Comparison of ENCODE assay signal across 18 cellular contexts in genomic region chr4:88928852-88929251, GRCh38.
DNase-seq lines count a peak whose midpoint lies in the region; ATAC-seq and TF ChIP-seq lines count a peak whose summit lies in the region.
"Had no signal": no experiment of that assay in that cellular context is flagged by ENCODE, and none has a peak within 500 bp of the region (broad histone marks: within the 10 kb centered on the region; RNA-seq: fewer than 3 reads in every experiment).

No MANE protein-coding gene starts in this region.

- ATAC-seq in HG02938 (IDR thresholded peaks at IDR 0.05; ENCODE audit: unreplicated experiment) (peak; percentile 44), T-helper 17 cell (no peak)
- ATAC-seq in activated T-cell treated with anti-CD3 and anti-CD28 coated beads, Interleukin-2, amount 50 U/mL, for 72 hours (replicated peaks in 1 of 2), result no peak

- H3K4me2 ChIP-seq in trophoblast cell (ENCODE audit: low read length), result no peak overlapping the region
- no peak overlapping the region for H3K4me2 ChIP-seq in H9 (ENCODE audit: insufficient read depth, insufficient read length, low read length)

- H3K27ac ChIP-seq in trophoblast cell (ENCODE audit: low read depth, low read length) (no peak overlapping the region), H9 (ENCODE audit: insufficient read length, low read depth, low read length) (no peak overlapping the region)
- H3K27ac ChIP-seq: 22Rv1 had no signal

- H3K14ac ChIP-seq in trophoblast cell (ENCODE audit: low read length), result no peak overlapping the region
- no peak overlapping the region for H3K14ac ChIP-seq in H9 (ENCODE audit: insufficient read depth, low read length)

- H4K5ac ChIP-seq in H9 (ENCODE audit: insufficient read length, low read depth, low read length), result no peak overlapping the region

- WGBS in trophoblast cell (ENCODE audit: extremely low coverage, insufficient coverage, insufficient read length), result no CpG with 5 or more reads among the region's 1 CpG
- no CpG with 5 or more reads among the region's 1 CpG for whole genome bisulfite sequencing in H9 (ENCODE audit: extremely low coverage, insufficient read length, low lambda C conversion rate)

- H2BK120ac ChIP-seq in trophoblast cell (ENCODE audit: insufficient read depth, low read length, poor library complexity) (no peak overlapping the region), H9 (ENCODE audit: low read depth, low read length, poor library complexity, severe bottlenecking) (no peak overlapping the region)

- H3K27me3 Mint-ChIP-seq in T-helper 1 cell treated with Interleukin-12 subunit alpha and Interleukin-12 subunit beta and Interleukin-4 antibody, amounts not matched to agents 30 μg/mL and 1 μg/mL, for 36 hours (ENCODE audit: low read depth), result no peaks in the 10 kb centered on the region
- no peaks in the 10 kb centered on the region for H3K27me3 Mint-ChIP-seq in T-helper 17 cell
- no peaks in the 10 kb centered on the region for H3K27me3 Mint-ChIP-seq in activated T-cell treated with anti-CD3 and anti-CD28 coated beads, Interleukin-2, amount 50 U/mL, for 72 hours (ENCODE audit: low read depth)
- H3K27me3 Mint-ChIP-seq in H9 (ENCODE audit: low read depth), result no peaks in the 10 kb centered on the region

- no peak overlapping the region for H3K4ac ChIP-seq in trophoblast cell (ENCODE audit: low read depth, low read length)
- H3K4ac ChIP-seq in H9 (ENCODE audit: low read depth, low read length), result no peak overlapping the region

- H4K20me1 ChIP-seq in H9 (ENCODE audit: control insufficient read depth, insufficient read depth, insufficient read length), result no peaks in the 10 kb centered on the region

- H3K4me1 ChIP-seq in trophoblast cell (ENCODE audit: control insufficient read depth in 1 of 2, insufficient read depth in 2 of 2, low read length in 2 of 2) (no peaks in the 10 kb centered on the region), H9 (ENCODE audit: insufficient read depth, low read length) (no peaks in the 10 kb centered on the region)

- H3K27ac Mint-ChIP-seq in T-helper 1 cell treated with Interleukin-12 subunit alpha and Interleukin-12 subunit beta and Interleukin-4 antibody, amounts not matched to agents 30 μg/mL and 1 μg/mL, for 36 hours, result no peak overlapping the region
- H3K27ac Mint-ChIP-seq in T-helper 17 cell (no peak overlapping the region), H9 (no peak overlapping the region)
- no peak overlapping the region for H3K27ac Mint-ChIP-seq in activated T-cell treated with anti-CD3 and anti-CD28 coated beads, Interleukin-2, amount 50 U/mL, for 72 hours
- H3K27ac Mint-ChIP-seq: CD14-positive monocyte had no signal

- no peak overlapping the region for H3K4me3 ChIP-seq in trophoblast cell (ENCODE audit: low read depth, low read length)

- H3K9ac ChIP-seq in trophoblast cell (ENCODE audit: low read length) (no peak overlapping the region), H9 (ENCODE audit: extremely low read depth, insufficient read length, low read length) (no peak overlapping the region)

- H3K23me2 ChIP-seq in H9 (ENCODE audit: insufficient read length, low read depth, low read length, poor library complexity, severe bottlenecking), result no peaks in the 10 kb centered on the region

- H2AK5ac ChIP-seq in trophoblast cell (ENCODE audit: low read length) (no peak overlapping the region), H9 (ENCODE audit: insufficient read length, low read length) (no peak overlapping the region)

- H2AFZ ChIP-seq in trophoblast cell (ENCODE audit: insufficient read depth, low read length, poor library complexity) (no peak overlapping the region), H9 (ENCODE audit: low read length) (no peak overlapping the region)

- H2BK5ac ChIP-seq in trophoblast cell (ENCODE audit: low read depth, low read length, poor library complexity) (no peak overlapping the region), H9 (ENCODE audit: insufficient read length, low read length) (no peak overlapping the region)

- H3K23ac ChIP-seq in trophoblast cell (ENCODE audit: low read length) (no peak overlapping the region), H9 (ENCODE audit: insufficient read length, low read depth, low read length) (no peak overlapping the region)

- H3K4me3 Mint-ChIP-seq in T-helper 1 cell treated with Interleukin-12 subunit alpha and Interleukin-12 subunit beta and Interleukin-4 antibody, amounts not matched to agents 30 μg/mL and 1 μg/mL, for 36 hours, result peak overlapping the region; percentile 22
- H3K4me3 Mint-ChIP-seq in T-helper 17 cell, result peak overlapping the region; percentile 59
- no peak overlapping the region for H3K4me3 Mint-ChIP-seq in activated T-cell treated with anti-CD3 and anti-CD28 coated beads, Interleukin-2, amount 50 U/mL, for 72 hours
- no peak overlapping the region for H3K4me3 Mint-ChIP-seq in H9
- H3K4me3 Mint-ChIP-seq: CD14-positive monocyte had no signal

- no peak overlapping the region for H3T11ph ChIP-seq in H9 (ENCODE audit: low read length)

- H4K12ac ChIP-seq in trophoblast cell (ENCODE audit: low read depth, low read length), result no peak overlapping the region

- DNase-seq in T-helper 1 cell (no peak), T-helper 17 cell (no peak), trophoblast cell (peak; percentile 34 to 76), H9 (no peak), AML-193 (lab: John Stamatoyannopoulos, UW) (no peak)
- no peak for DNase-seq in activated T-cell treated with anti-CD3 and anti-CD28 coated beads, Interleukin-2, amount 50 U/mL, for 72 hours
- DNase-seq: DMS 273 treated with DMSO at 0.1 percent for 48 hours, Kasumi-1, NCI-H1092 treated with DMSO at 0.1 percent for 48 hours, NCI-H1694, NCI-H2081 treated with DMSO at 0.1 percent for 48 hours, NCI-H510A, NCI-H748 treated with DMSO at 0.1 percent for 48 hours, Right ventricle myocardium superior had no signal

- H3K79me1 ChIP-seq in trophoblast cell (ENCODE audit: low read length) (no peaks in the 10 kb centered on the region), H9 (ENCODE audit: insufficient read depth, low read depth, low read length, poor library complexity, severe bottlenecking) (no peaks in the 10 kb centered on the region)

- no peak overlapping the region for H4K8ac ChIP-seq in trophoblast cell (ENCODE audit: low read depth, low read length)
- H4K8ac ChIP-seq in H9 (replicated peaks; ENCODE audit: insufficient read length, low read depth, low read length), result no peak overlapping the region

- H3K4me1 Mint-ChIP-seq in T-helper 1 cell treated with Interleukin-12 subunit alpha and Interleukin-12 subunit beta and Interleukin-4 antibody, amounts not matched to agents 30 μg/mL and 1 μg/mL, for 36 hours (ENCODE audit: low read depth), result peaks cover 15% of the 10 kb centered on the region
- H3K4me1 Mint-ChIP-seq in T-helper 17 cell, result peaks cover 13% of the 10 kb centered on the region
- H3K4me1 Mint-ChIP-seq in activated T-cell treated with anti-CD3 and anti-CD28 coated beads, Interleukin-2, amount 50 U/mL, for 72 hours (ENCODE audit: low read depth), result peaks cover 33% of the 10 kb centered on the region
- H3K4me1 Mint-ChIP-seq in H9, result no peaks in the 10 kb centered on the region

- no peak for TF ChIP-seq CTCF in H9 (conservative IDR thresholded peaks at IDR 0.05)

- peaks cover 4% of the 10 kb centered on the region for H3K36me3 Mint-ChIP-seq in T-helper 1 cell treated with Interleukin-12 subunit alpha and Interleukin-12 subunit beta and Interleukin-4 antibody, amounts not matched to agents 30 μg/mL and 1 μg/mL, for 36 hours (ENCODE audit: low read depth)
- H3K36me3 Mint-ChIP-seq in T-helper 17 cell (ENCODE audit: low read depth), result peaks cover 2% of the 10 kb centered on the region
- peaks cover 0 to 3% of the 10 kb centered on the region in 2 donors for H3K36me3 Mint-ChIP-seq in activated T-cell treated with anti-CD3 and anti-CD28 coated beads, Interleukin-2, amount 50 U/mL, for 72 hours (ENCODE audit: insufficient read depth in 2 of 2)
- peaks cover 5 to 18% (median 10%) of the 10 kb centered on the region in 3 experiments for H3K36me3 Mint-ChIP-seq in H9 (ENCODE audit: insufficient read depth in 1 of 3, low read depth in 3 of 3)
- H3K36me3 Mint-ChIP-seq: CD14-positive monocyte had no signal

- no peak overlapping the region for H4K91ac ChIP-seq in trophoblast cell (ENCODE audit: low read depth, low read length)
- no peak overlapping the region for H4K91ac ChIP-seq in H9 (ENCODE audit: insufficient read length, low read depth, low read length)

- H3K79me2 ChIP-seq in trophoblast cell (ENCODE audit: control insufficient read depth, insufficient read depth, low read length, poor library complexity) (no peaks in the 10 kb centered on the region), H9 (ENCODE audit: insufficient read depth, low read length) (no peaks in the 10 kb centered on the region)

- peaks cover 15% of the 10 kb centered on the region for H3K9me3 Mint-ChIP-seq in T-helper 1 cell treated with Interleukin-12 subunit alpha and Interleukin-12 subunit beta and Interleukin-4 antibody, amounts not matched to agents 30 μg/mL and 1 μg/mL, for 36 hours
- H3K9me3 Mint-ChIP-seq in activated T-cell treated with anti-CD3 and anti-CD28 coated beads, Interleukin-2, amount 50 U/mL, for 72 hours, result peaks cover 2% of the 10 kb centered on the region in 2 donors
- peaks cover 5% of the 10 kb centered on the region in 2 experiments; a peak in 4 of 5 replicates for H3K9me3 Mint-ChIP-seq in H9

- H3K56ac ChIP-seq in H9 (ENCODE audit: insufficient read length, low read depth, low read length), result no peak overlapping the region

- H3K27me3 ChIP-seq in trophoblast cell (ENCODE audit: insufficient read depth, low read length) (no peaks in the 10 kb centered on the region), H9 (ENCODE audit: insufficient read depth, low read length) (no peaks in the 10 kb centered on the region)

- H2BK15ac ChIP-seq in H9 (ENCODE audit: low read depth, low read length), result no peak overlapping the region

- H3K36me3 ChIP-seq in trophoblast cell (ENCODE audit: control insufficient read depth in 1 of 2, insufficient read depth in 2 of 2, low read length in 2 of 2), result no peaks in the 10 kb centered on the region

- H2BK12ac ChIP-seq in trophoblast cell (ENCODE audit: low read length) (no peak overlapping the region), H9 (ENCODE audit: insufficient read length, low read depth, low read length) (no peak overlapping the region)

- H3K18ac ChIP-seq in trophoblast cell (ENCODE audit: low read length) (no peak overlapping the region), H9 (ENCODE audit: insufficient read length, low read depth, low read length) (no peak overlapping the region)

- H3K9me3 ChIP-seq in T-helper 17 cell (ENCODE audit: control insufficient read depth, low read length, poor library complexity, severe bottlenecking) (no peaks in the 10 kb centered on the region), trophoblast cell (ENCODE audit: insufficient read depth, low read depth, low read length) (no peaks in the 10 kb centered on the region), H9 (ENCODE audit: control insufficient read depth, low read depth, low read length) (no peaks in the 10 kb centered on the region)

- no peak overlapping the region for H2BK20ac ChIP-seq in H9 (ENCODE audit: low read depth, low read length, poor library complexity, severe bottlenecking)

Comparison
In these comparisons a context has a peak if more than half of its experiments do, and no peak if none do; other contexts are left out.
1. H3K4me3 Mint-ChIP-seq: peak in T-helper 1 cell treated with Interleukin-12 subunit alpha and Interleukin-12 subunit beta and Interleukin-4 antibody, amounts not matched to agents 30 μg/mL and 1 μg/mL, for 36 hours (single experiment) and T-helper 17 cell (single experiment); none in activated T-cell treated with anti-CD3 and anti-CD28 coated beads, Interleukin-2, amount 50 U/mL, for 72 hours (0 of 2) and H9 (0 of 2).
2. DNase-seq: peak in trophoblast cell (2 of 2); none in T-helper 1 cell (0 of 5), T-helper 17 cell (0 of 3), activated T-cell treated with anti-CD3 and anti-CD28 coated beads, Interleukin-2, amount 50 U/mL, for 72 hours (0 of 2), H9 (single experiment) and AML-193 (0 of 2).